Comparison of ENCODE assay signal across 9 cellular contexts in genomic region chr7:157250605-157251228, GRCh38.
DNase-seq lines count a peak whose midpoint lies in the region; ATAC-seq and TF ChIP-seq lines count a peak whose summit lies in the region.
"Had no signal": no experiment of that assay in that cellular context is flagged by ENCODE, and none has a peak within 500 bp of the region (broad histone marks: within the 10 kb centered on the region; RNA-seq: fewer than 3 reads in every experiment).

No MANE protein-coding gene starts in this region.

- DNase-seq in CMK (ENCODE audit: low read depth) (peak; percentile 40), KBM-7 (peak; percentile 71), SK-N-SH (peak; percentile 78), amniotic stem cell (lab: John Stamatoyannopoulos, UW) (peak; percentile 22), iPS-NIHi7 (ENCODE audit: extremely low spot score) (peak; percentile 74)
- peak; percentile 67 for DNase-seq in stimulated activated CD4-positive, alpha-beta T cell treated with anti-CD3 and anti-CD28 coated beads, Interleukin-4, amount 100 ng/mL, for 24 hours

- no peaks in the 10 kb centered on the region for H3K9me3 ChIP-seq in SK-N-SH

- no peak overlapping the region for H3K27ac ChIP-seq in SK-N-SH (ENCODE audit: low read depth in 2 of 2, low read length in 1 of 2)
- H3K27ac ChIP-seq: SK-N-MC had no signal

- H3K4me2 ChIP-seq in SK-N-SH, result no peak overlapping the region

- no peaks in the 10 kb centered on the region for H4K20me1 ChIP-seq in SK-N-SH (ENCODE audit: insufficient read depth)

- peaks cover 10% of the 10 kb centered on the region for H3F3A ChIP-seq in SK-N-SH (replicated peaks; ENCODE audit: insufficient read depth)

- in situ Hi-C loops in KBM-7 (cut with MboI; ENCODE audit: low pct_unique_long_range_greater_than_20kb, low sequenced_read_pairs), result no loop called here

- H3K9ac ChIP-seq in SK-N-SH, result no peak overlapping the region

- H3K36me3 ChIP-seq in SK-N-SH (replicated peaks in 1 of 2; ENCODE audit: control insufficient read depth in 1 of 2, insufficient read depth in 2 of 2, low read length in 1 of 2), result peaks cover 55% of the 10 kb centered on the region in 2 experiments

- WGBS in SK-N-SH (ENCODE audit: low lambda C conversion rate), result 44% methylated on average over 9 of the region's 9 CpGs

- H3K4me1 ChIP-seq in SK-N-SH (ENCODE audit: control insufficient read depth in 1 of 2, insufficient read depth in 2 of 2, low read depth in 1 of 2, low read length in 1 of 2), result no peaks in the 10 kb centered on the region; a peak in 2 of 4 replicates

- H3K9me2 ChIP-seq in SK-N-SH, result no peaks in the 10 kb centered on the region

- no peaks in the 10 kb centered on the region for H3K79me2 ChIP-seq in SK-N-SH (ENCODE audit: insufficient read depth)

- TF ChIP-seq EP300 in SK-N-SH (IDR thresholded peaks at IDR 0.05; ENCODE audit: borderline replicate concordance in 1 of 2, low read depth in 1 of 2, low read length in 1 of 2), result no peak

- no peak overlapping the region for H3K4me3 ChIP-seq in SK-N-SH (ENCODE audit: low read depth in 2 of 2, low read length in 1 of 2)
- H3K4me3 ChIP-seq: SK-N-MC had no signal

- H3K27me3 ChIP-seq in SK-N-SH (ENCODE audit: insufficient read depth), result no peaks in the 10 kb centered on the region

- CTCF ChIA-PET in SK-N-SH (lab: Yijun Ruan, JAX), result interaction anchor here (0.6 to 5.7 kb wide), 34 partner anchors 9 to 1548 kb away, joined by 3 to 160 read pairs (median 4); no protein-coding TSS in a partner anchor

- no peak overlapping the region for H2AFZ ChIP-seq in SK-N-SH (ENCODE audit: low read depth)

- peak; percentile 68 for TF ChIP-seq RAD21 in SK-N-SH (IDR thresholded peaks at IDR 0.05; ENCODE audit: low read length)

- TF ChIP-seq CTCF in SK-N-SH (IDR thresholded peaks at IDR 0.05), result peak; percentile 99

- ATAC-seq in GM19397 (IDR thresholded peaks at IDR 0.05; ENCODE audit: unreplicated experiment) (peak; percentile 66), GM21515 (IDR thresholded peaks at IDR 0.05; ENCODE audit: unreplicated experiment) (no peak)

- POLR2A ChIA-PET in SK-N-SH (lab: Yijun Ruan, JAX), result no interaction called here

TF ChIP-seq in SK-N-SH, 30 proteins besides CTCF, POLR2A, EP300 and RAD21:
- TF ChIP-seq REST (IDR thresholded peaks at IDR 0.05; ENCODE audit: low read depth, low read length) (no peak), RCOR1 (IDR thresholded peaks at IDR 0.05; ENCODE audit: low read length) (0 out of 2 replicates have a peak, but pooled peaks have one; percentile 14), SIN3A (IDR thresholded peaks at IDR 0.05; ENCODE audit: borderline replicate concordance, low read depth, low read length) (no peak), IRF3 (IDR thresholded peaks at IDR 0.05; ENCODE audit: low read depth, low read length) (no peak), CHD2 (IDR thresholded peaks at IDR 0.05; ENCODE audit: low read length, partially characterized antibody) (peak; percentile 21), MXI1 (IDR thresholded peaks at IDR 0.05; ENCODE audit: low read depth, low read length) (0 out of 2 replicates have a peak, but pooled peaks have one; percentile 35), RFX5 (IDR thresholded peaks at IDR 0.05; ENCODE audit: low read length) (peak; percentile 58; the same call in 1 of the 2 replicates), SMC3 (IDR thresholded peaks at IDR 0.05; ENCODE audit: low read depth, low read length) (peak; percentile 71)

Comparison
In these comparisons a context has a peak if more than half of its experiments do, and no peak if none do; other contexts are left out.
1. DNase-seq: peak in every context shown above with its lines; median percentile 78 in SK-N-SH; 74 in iPS-NIHi7; 71 in KBM-7; 67 in stimulated activated CD4-positive, alpha-beta T cell treated with anti-CD3 and anti-CD28 coated beads, Interleukin-4, amount 100 ng/mL, for 24 hours; 40 in CMK; 22 in amniotic stem cell.